ENCODE assay signal across 8 cellular contexts in the genomic region with DNA sequence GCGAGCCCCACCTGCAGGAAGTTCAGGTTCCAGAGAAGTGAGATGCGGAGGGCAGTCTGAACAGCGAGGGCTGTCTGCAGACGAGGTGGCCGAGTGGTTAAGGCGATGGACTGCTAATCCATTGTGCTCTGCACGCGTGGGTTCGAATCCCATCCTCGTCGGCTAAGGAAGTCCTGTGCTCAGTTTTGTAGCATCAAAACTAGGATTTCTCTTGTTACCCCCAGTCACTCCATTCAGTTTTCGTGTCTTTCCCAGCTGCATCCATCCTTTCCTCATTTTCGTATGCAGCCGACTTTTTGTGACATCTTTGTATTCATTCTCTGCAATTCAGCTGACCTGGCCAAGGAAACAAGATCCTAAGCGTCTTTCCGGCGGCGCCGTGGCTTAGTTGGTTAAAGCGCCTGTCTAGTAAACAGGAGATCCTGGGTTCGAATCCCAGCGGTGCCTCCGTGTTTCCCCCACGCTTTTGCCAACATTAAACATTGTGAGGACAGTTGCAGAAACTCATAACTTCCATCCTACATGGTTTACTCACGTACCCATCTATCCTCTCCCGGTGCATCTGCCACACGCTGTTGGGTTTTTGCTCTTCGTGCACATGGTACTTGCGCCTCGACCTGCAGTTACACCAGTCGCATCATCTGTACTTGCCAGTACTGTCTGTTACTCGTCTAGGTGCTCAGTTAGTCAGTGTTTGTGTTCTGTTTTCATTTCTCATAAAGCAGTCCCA.
A peak's percentile ranks its signal among the peaks of the same experiment; 100 is the strongest.
DNase-seq lines count a peak whose midpoint lies in the region; ATAC-seq and TF ChIP-seq lines count a peak whose summit lies in the region.

No MANE protein-coding gene starts in this region.

- ATAC-seq in HG03175 (IDR thresholded peaks at IDR 0.05; ENCODE audit: unreplicated experiment) (peak; percentile 40), GM19397 (IDR thresholded peaks at IDR 0.05; ENCODE audit: unreplicated experiment) (no peak)

- H3K27me3 ChIP-seq in layer of hippocampus (ENCODE audit: control insufficient read depth, insufficient read depth, low read length) = no peaks in the 10 kb centered on the region

- TF ChIP-seq CTCF in GM10248 (IDR thresholded peaks at IDR 0.05; ENCODE audit: control extremely low read depth, extremely low read depth, low read depth, missing control alignments) (peak; percentile 48), choroid plexus epithelial cell (conservative IDR thresholded peaks at IDR 0.05; ENCODE audit: low read depth, low read length) (peak; percentile 59)

- CTCF ChIA-PET in GM10248 (lab: Yijun Ruan, JAX) = interaction anchor here (0.6 to 4.3 kb wide), 14 partner anchors 11 to 558 kb away, joined by 3 to 30 read pairs (median 4); a partner anchor contains a TSS

- peak overlapping the region; percentile 86 for H3K4me3 ChIP-seq in choroid plexus epithelial cell (ENCODE audit: low read depth, low read length)

- DNase-seq in GM10248 (ENCODE audit: extremely low spot score) (peak; percentile 76), NCI-H446 treated with DMSO at 0.1 percent for 48 hours (lab: John Stamatoyannopoulos, UW) (peak; percentile 92), choroid plexus epithelial cell (ENCODE audit: low read depth) (peak; percentile 98)
- peak; percentile 97 for DNase-seq in activated CD4-positive, CD25-positive, alpha-beta regulatory T cell treated with anti-CD3 and anti-CD28 coated beads, Interleukin-2, amount 50 U/mL, for 72 hours
- peak; percentile 97 for DNase-seq in stimulated activated CD4-positive, alpha-beta T cell treated with anti-CD3 and anti-CD28 coated beads, Interleukin-15, amount 100 ng/mL, for 24 hours

- H3K27ac ChIP-seq in layer of hippocampus (ENCODE audit: low read depth, low read length) = peak overlapping the region; percentile 91

- POLR2A ChIA-PET in GM10248 (lab: Yijun Ruan, JAX) = interaction anchor here (0.7 to 6.1 kb wide), 2 partner anchors 11 to 14 kb away, joined by 3 to 89 read pairs; no protein-coding TSS in a partner anchor
